27 cellular contexts compared by ENCODE assay signal in genomic region chr3:177208223-177208622, GRCh38.
"Had no signal": no experiment of that assay in that cellular context is flagged by ENCODE, and none has a peak within 500 bp of the region (broad histone marks: within the 10 kb centered on the region; RNA-seq: fewer than 3 reads in every experiment).

No MANE protein-coding gene starts in this region.

- H3K9ac ChIP-seq: parathyroid adenoma had no signal

- H3K27ac ChIP-seq: esophagus muscularis mucosa, foreskin keratinocyte, gastroesophageal sphincter, heart left ventricle, lower lobe of right lung, neutrophil, parathyroid adenoma, prostate gland, right atrium auricular region, sigmoid colon, spleen, testis, tibial nerve, vagina had no signal

- H2AFZ ChIP-seq: parathyroid adenoma had no signal

- H3K36me3 Mint-ChIP-seq: immature natural killer cell; memory B cell; naive B cell; natural killer cell treated with Interleukin-12 subunit alpha and Interleukin-12 subunit beta and Interleukin-15 and Interleukin-18, amount 100 ng/mL, for 72 hours; stimulated activated memory B cell treated with anti-CD40 and anti-IgM and Interleukin-4, amounts not matched to agents 10 μg/mL and 1 μg/mL and 100 μg/mL, for 72 hours had no signal

- H3K36me3 ChIP-seq: esophagus muscularis mucosa, gastroesophageal sphincter, heart left ventricle, lower lobe of right lung, neutrophil, prostate gland, right atrium auricular region, sigmoid colon, spleen, tibial nerve, vagina had no signal

- H3K4me3 Mint-ChIP-seq: dendritic cell treated with granulocyte-macrophage colony-stimulating factor and Interleukin-4, amounts not matched to agents 40 ng/mL and 50 ng/mL, for 4 days; immature natural killer cell; memory B cell; naive B cell; natural killer cell treated with Interleukin-12 subunit alpha and Interleukin-12 subunit beta and Interleukin-15 and Interleukin-18, amount 100 ng/mL, for 72 hours; neural crest cell; stimulated activated memory B cell treated with anti-CD40 and anti-IgM and Interleukin-4, amounts not matched to agents 10 μg/mL and 1 μg/mL and 100 μg/mL, for 72 hours had no signal

- H3K9me3 Mint-ChIP-seq: immature natural killer cell; memory B cell; natural killer cell treated with Interleukin-12 subunit alpha and Interleukin-12 subunit beta and Interleukin-15 and Interleukin-18, amount 100 ng/mL, for 72 hours; neural crest cell; stimulated activated memory B cell treated with anti-CD40 and anti-IgM and Interleukin-4, amounts not matched to agents 10 μg/mL and 1 μg/mL and 100 μg/mL, for 72 hours had no signal

- DNase-seq: effector CD8-positive, alpha-beta T cell; foreskin keratinocyte; heart left ventricle; hippocampal formation; immature natural killer cell; left ventricle myocardium superior; lower lobe of right lung; naive B cell; sigmoid colon; spleen; stimulated activated CD4-positive, alpha-beta T cell treated with anti-CD3 and anti-CD28 coated beads, Interleukin-4, amount 100 ng/mL, for 4 hours; stimulated activated naive CD8-positive, alpha-beta T cell treated with anti-CD3 and anti-CD28 coated beads, Interleukin-15, Interleukin-2, amounts not matched to agents 100 U/mL and 50 U/mL, for 24 hours; substantia nigra; testis had no signal

- H3K27ac Mint-ChIP-seq: dendritic cell treated with granulocyte-macrophage colony-stimulating factor and Interleukin-4, amounts not matched to agents 40 ng/mL and 50 ng/mL, for 4 days; memory B cell; natural killer cell treated with Interleukin-12 subunit alpha and Interleukin-12 subunit beta and Interleukin-15 and Interleukin-18, amount 100 ng/mL, for 72 hours; stimulated activated memory B cell treated with anti-CD40 and anti-IgM and Interleukin-4, amounts not matched to agents 10 μg/mL and 1 μg/mL and 100 μg/mL, for 72 hours had no signal

- H3K27me3 ChIP-seq: esophagus muscularis mucosa, foreskin keratinocyte, gastroesophageal sphincter, heart left ventricle, neutrophil, right atrium auricular region, sigmoid colon, spleen, testis, tibial nerve, vagina had no signal

- H3K79me2 ChIP-seq: parathyroid adenoma had no signal

- H3K27me3 Mint-ChIP-seq: dendritic cell treated with granulocyte-macrophage colony-stimulating factor and Interleukin-4, amounts not matched to agents 40 ng/mL and 50 ng/mL, for 4 days; memory B cell; naive B cell; natural killer cell treated with Interleukin-12 subunit alpha and Interleukin-12 subunit beta and Interleukin-15 and Interleukin-18, amount 100 ng/mL, for 72 hours; stimulated activated memory B cell treated with anti-CD40 and anti-IgM and Interleukin-4, amounts not matched to agents 10 μg/mL and 1 μg/mL and 100 μg/mL, for 72 hours had no signal

- H3K4me1 ChIP-seq: esophagus muscularis mucosa, foreskin keratinocyte, gastroesophageal sphincter, heart left ventricle, lower lobe of right lung, parathyroid adenoma, right atrium auricular region, sigmoid colon, spleen, testis, vagina had no signal

- H3K9me3 ChIP-seq: esophagus muscularis mucosa, gastroesophageal sphincter, lower lobe of right lung, neutrophil, prostate gland, right atrium auricular region, sigmoid colon, testis, vagina had no signal

- H3K4me1 Mint-ChIP-seq: naive B cell; stimulated activated memory B cell treated with anti-CD40 and anti-IgM and Interleukin-4, amounts not matched to agents 10 μg/mL and 1 μg/mL and 100 μg/mL, for 72 hours had no signal

- H3K4me3 ChIP-seq: esophagus muscularis mucosa, gastroesophageal sphincter, heart left ventricle, lower lobe of right lung, prostate gland, right atrium auricular region, sigmoid colon, spleen, testis, tibial nerve, vagina had no signal
